Comparison of ENCODE assay signal across 9 cellular contexts in the genomic region with DNA sequence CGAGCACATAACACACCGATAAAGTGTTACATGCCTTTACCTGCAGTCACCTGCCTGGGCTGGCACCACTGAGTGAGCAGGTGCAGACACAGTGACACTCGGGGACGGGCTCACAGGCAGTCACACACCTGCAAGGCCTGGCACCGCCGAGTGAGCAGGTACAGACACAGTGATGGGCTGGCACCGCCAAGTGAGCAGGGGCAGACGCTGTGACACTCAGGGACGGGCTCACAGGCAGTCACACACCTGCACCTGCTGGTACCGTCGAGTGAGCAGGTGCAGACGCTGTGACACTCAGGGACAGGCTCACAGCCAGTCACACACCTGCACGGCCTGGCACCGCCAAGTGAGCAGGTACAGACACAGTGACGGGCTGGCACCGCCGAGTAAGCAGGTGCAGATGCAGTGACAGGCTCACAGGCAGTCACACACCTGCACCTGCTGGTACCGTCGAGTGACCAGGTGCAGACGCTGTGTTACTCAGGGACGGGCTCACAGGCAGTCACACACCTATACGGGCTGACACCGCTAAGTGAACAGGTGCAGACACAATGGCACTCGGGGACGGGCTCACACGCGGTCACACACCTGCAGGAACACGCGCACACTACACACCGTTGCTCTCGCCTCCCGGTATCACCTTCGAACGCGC. TPM values are rescaled to one million over a fixed set of nuclear protein-coding genes. Genes with fewer than 3 reads are reported as not detected.
DNase-seq lines count a peak whose midpoint lies in the region; ATAC-seq and TF ChIP-seq lines count a peak whose summit lies in the region.
"Had no signal": no experiment of that assay in that cellular context is flagged by ENCODE, and none has a peak within 500 bp of the region (broad histone marks: within the 10 kb centered on the region; RNA-seq: fewer than 3 reads in every experiment).

No MANE protein-coding gene starts in this region.

- H3K4me1 ChIP-seq in lower lobe of right lung: peaks cover 10% of the 10 kb centered on the region
- peaks cover 16 to 17% of the 10 kb centered on the region in 2 donors for H3K4me1 ChIP-seq in thyroid gland

- 19 to 67% methylated on average over 3 to 22 of the region's 35 CpGs for WGBS in thyroid gland, 2 donors

- H3K9me3 ChIP-seq in lower lobe of right lung: peaks cover 7% of the 10 kb centered on the region
- no peaks in the 10 kb centered on the region for H3K9me3 ChIP-seq in thyroid gland

- intact Hi-C loops in lower lobe of right lung (cut with DNase I) (no loop called here), thyroid gland (cut with DNase I) (loop anchor here (10.0 kb wide), 1 partner anchor 276 kb away; a partner anchor contains a TSS)

- in situ Hi-C loops in astrocyte of the spinal cord (cut with HindIII; ENCODE audit: low sequenced_read_pairs): no loop called here

- DNase-seq in NCI-H748 (lab: John Stamatoyannopoulos, UW; ENCODE audit: unreplicated experiment): peak; percentile 61
- DNase-seq in NCI-H748 treated with DMSO at 0.1 percent for 48 hours (lab: John Stamatoyannopoulos, UW): no peak
- DNase-seq in astrocyte of the spinal cord (ENCODE audit: low read depth, low spot score): no peak
- DNase-seq in lower lobe of right lung: no peak
- peak; percentile 19 to 24 for DNase-seq in thyroid gland
- DNase-seq in NCI-H2107 (lab: John Stamatoyannopoulos, UW): no peak
- no peak for DNase-seq in HK-2 (ENCODE audit: unreplicated experiment)

- peak overlapping the region; percentile 53 for H3K27ac ChIP-seq in lower lobe of right lung
- H3K27ac ChIP-seq in thyroid gland: no peak overlapping the region

- H3K4me3 ChIP-seq in astrocyte of the spinal cord (ENCODE audit: low read depth, low read length) (peak overlapping the region; percentile 17), lower lobe of right lung (peak overlapping the region; percentile 79), thyroid gland (replicated peaks in 1 of 3) (peak overlapping the region; percentile 30 to 87 (median 66))

- H3K36me3 ChIP-seq in lower lobe of right lung (no peaks in the 10 kb centered on the region), thyroid gland (no peaks in the 10 kb centered on the region)

- TF ChIP-seq CTCF in astrocyte of the spinal cord (IDR thresholded peaks at IDR 0.05; ENCODE audit: low read depth, low read length) (no peak), lower lobe of right lung (IDR thresholded peaks at IDR 0.05) (no peak), thyroid gland (IDR thresholded peaks at IDR 0.05) (no peak)

- peak; percentile 30 to 61 for ATAC-seq in lower lobe of right lung
- no peak for ATAC-seq in GM21619 (IDR thresholded peaks at IDR 0.05; ENCODE audit: unreplicated experiment)

- TF ChIP-seq POLR2A in thyroid gland (IDR thresholded peaks at IDR 0.05): no peak

- H3K27me3 ChIP-seq in lower lobe of right lung (ENCODE audit: low read depth): no peaks in the 10 kb centered on the region
- no peaks in the 10 kb centered on the region for H3K27me3 ChIP-seq in thyroid gland

RNA-seq across cellular contexts. Expression of a gene that starts 0.5 kb away (rescaled TPM):
- total RNA-seq in lower lobe of right lung (3.0 TPM), thyroid gland (10 to 100 TPM in 1 of 4 donors, 1 to 10 TPM in 3; 6.8 to 12.3 (median 8.7) TPM)
- total RNA-seq: HT-29 had no signal

RNA-seq across cellular contexts. Expression of a gene that starts 28.1 kb away (rescaled TPM):
- total RNA-seq in lower lobe of right lung (not detected), thyroid gland (not detected)
- total RNA-seq: HT-29 had no signal

Comparison
In these comparisons a context has a peak if more than half of its experiments do, and no peak if none do; other contexts are left out.
1. DNase-seq: peak in NCI-H748 (single experiment) and thyroid gland (2 of 2); none in NCI-H748 treated with DMSO at 0.1 percent for 48 hours (single experiment), astrocyte of the spinal cord (single experiment), lower lobe of right lung (single experiment), NCI-H2107 (single experiment) and HK-2 (single experiment).
2. H3K4me3 ChIP-seq: peak in every context shown above with its lines; median percentile 79 in lower lobe of right lung; 66 in thyroid gland; 17 in astrocyte of the spinal cord.